ENCODE assay signal across 2 cellular contexts in the genomic region with DNA sequence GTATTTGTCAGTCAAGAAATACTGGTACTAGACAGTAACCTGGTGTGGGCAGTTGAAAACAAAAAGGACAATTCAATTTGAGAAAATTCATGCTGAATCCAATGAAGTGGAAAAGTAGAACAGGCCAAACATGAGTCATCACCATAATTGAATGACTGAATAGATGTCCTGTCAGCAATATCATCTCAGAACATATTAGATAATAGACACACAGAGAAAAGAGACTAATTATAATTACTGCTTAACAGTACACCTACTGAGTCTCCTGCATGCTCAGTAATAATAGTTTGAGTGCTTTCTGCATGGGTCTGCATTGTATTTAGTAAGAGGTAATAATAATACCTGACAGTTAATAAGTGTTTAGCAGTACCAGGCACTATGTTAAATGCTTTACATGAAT.
TF ChIP-seq lines count a peak whose summit lies in the region.

No MANE protein-coding gene starts in this region.

TF ChIP-seq in SK-N-SH, 30 proteins besides CTCF, POLR2A, EP300 and RAD21 (continues in another document):
- TF ChIP-seq MEF2A (IDR thresholded peaks at IDR 0.05; ENCODE audit: borderline replicate concordance, low read depth): no peak
- TF ChIP-seq NFIC (IDR thresholded peaks at IDR 0.05; ENCODE audit: borderline replicate concordance): peak; percentile 70
- peak; percentile 67 for TF ChIP-seq FOXM1 (IDR thresholded peaks at IDR 0.05; ENCODE audit: low read depth)
- TF ChIP-seq, protein P1, sequence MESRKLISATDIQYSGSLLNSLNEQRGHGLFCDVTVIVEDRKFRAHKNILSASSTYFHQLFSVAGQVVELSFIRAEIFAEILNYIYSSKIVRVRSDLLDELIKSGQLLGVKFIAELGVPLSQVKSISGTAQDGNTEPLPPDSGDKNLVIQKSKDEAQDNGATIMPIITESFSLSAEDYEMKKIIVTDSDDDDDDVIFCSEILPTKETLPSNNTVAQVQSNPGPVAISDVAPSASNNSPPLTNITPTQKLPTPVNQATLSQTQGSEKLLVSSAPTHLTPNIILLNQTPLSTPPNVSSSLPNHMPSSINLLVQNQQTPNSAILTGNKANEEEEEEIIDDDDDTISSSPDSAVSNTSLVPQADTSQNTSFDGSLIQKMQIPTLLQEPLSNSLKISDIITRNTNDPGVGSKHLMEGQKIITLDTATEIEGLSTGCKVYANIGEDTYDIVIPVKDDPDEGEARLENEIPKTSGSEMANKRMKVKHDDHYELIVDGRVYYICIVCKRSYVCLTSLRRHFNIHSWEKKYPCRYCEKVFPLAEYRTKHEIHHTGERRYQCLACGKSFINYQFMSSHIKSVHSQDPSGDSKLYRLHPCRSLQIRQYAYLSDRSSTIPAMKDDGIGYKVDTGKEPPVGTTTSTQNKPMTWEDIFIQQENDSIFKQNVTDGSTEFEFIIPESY (IDR thresholded peaks at IDR 0.05; ENCODE audit: borderline replicate concordance, low read depth): no peak
- TF ChIP-seq SMC3 (IDR thresholded peaks at IDR 0.05; ENCODE audit: low read depth, low read length): no peak
- TF ChIP-seq, protein P2, sequence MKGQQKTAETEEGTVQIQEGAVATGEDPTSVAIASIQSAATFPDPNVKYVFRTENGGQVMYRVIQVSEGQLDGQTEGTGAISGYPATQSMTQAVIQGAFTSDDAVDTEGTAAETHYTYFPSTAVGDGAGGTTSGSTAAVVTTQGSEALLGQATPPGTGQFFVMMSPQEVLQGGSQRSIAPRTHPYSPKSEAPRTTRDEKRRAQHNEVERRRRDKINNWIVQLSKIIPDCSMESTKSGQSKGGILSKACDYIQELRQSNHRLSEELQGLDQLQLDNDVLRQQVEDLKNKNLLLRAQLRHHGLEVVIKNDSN (IDR thresholded peaks at IDR 0.05; ENCODE audit: borderline replicate concordance, low read depth): no peak
- TF ChIP-seq, protein P3, sequence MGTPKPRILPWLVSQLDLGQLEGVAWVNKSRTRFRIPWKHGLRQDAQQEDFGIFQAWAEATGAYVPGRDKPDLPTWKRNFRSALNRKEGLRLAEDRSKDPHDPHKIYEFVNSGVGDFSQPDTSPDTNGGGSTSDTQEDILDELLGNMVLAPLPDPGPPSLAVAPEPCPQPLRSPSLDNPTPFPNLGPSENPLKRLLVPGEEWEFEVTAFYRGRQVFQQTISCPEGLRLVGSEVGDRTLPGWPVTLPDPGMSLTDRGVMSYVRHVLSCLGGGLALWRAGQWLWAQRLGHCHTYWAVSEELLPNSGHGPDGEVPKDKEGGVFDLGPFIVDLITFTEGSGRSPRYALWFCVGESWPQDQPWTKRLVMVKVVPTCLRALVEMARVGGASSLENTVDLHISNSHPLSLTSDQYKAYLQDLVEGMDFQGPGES (IDR thresholded peaks at IDR 0.05; ENCODE audit: low read depth, low read length): no peak
- TF ChIP-seq RFX5 (IDR thresholded peaks at IDR 0.05; ENCODE audit: low read length): no peak
- no peak for TF ChIP-seq RXRA (IDR thresholded peaks at IDR 0.05; ENCODE audit: borderline replicate concordance, low read depth)
- no peak for TF ChIP-seq EZH2phosphoT487 (IDR thresholded peaks at IDR 0.05; ENCODE audit: borderline replicate concordance, low read depth)
- TF ChIP-seq POLR2AphosphoS5 (IDR thresholded peaks at IDR 0.05; ENCODE audit: low read depth, low read length): peak; percentile 79
- TF ChIP-seq TCF12 (IDR thresholded peaks at IDR 0.05): peak; percentile 86
- TF ChIP-seq TAF1 (IDR thresholded peaks at IDR 0.05; ENCODE audit: borderline replicate concordance, low read depth, low read length): no peak
- TF ChIP-seq, protein P4, sequence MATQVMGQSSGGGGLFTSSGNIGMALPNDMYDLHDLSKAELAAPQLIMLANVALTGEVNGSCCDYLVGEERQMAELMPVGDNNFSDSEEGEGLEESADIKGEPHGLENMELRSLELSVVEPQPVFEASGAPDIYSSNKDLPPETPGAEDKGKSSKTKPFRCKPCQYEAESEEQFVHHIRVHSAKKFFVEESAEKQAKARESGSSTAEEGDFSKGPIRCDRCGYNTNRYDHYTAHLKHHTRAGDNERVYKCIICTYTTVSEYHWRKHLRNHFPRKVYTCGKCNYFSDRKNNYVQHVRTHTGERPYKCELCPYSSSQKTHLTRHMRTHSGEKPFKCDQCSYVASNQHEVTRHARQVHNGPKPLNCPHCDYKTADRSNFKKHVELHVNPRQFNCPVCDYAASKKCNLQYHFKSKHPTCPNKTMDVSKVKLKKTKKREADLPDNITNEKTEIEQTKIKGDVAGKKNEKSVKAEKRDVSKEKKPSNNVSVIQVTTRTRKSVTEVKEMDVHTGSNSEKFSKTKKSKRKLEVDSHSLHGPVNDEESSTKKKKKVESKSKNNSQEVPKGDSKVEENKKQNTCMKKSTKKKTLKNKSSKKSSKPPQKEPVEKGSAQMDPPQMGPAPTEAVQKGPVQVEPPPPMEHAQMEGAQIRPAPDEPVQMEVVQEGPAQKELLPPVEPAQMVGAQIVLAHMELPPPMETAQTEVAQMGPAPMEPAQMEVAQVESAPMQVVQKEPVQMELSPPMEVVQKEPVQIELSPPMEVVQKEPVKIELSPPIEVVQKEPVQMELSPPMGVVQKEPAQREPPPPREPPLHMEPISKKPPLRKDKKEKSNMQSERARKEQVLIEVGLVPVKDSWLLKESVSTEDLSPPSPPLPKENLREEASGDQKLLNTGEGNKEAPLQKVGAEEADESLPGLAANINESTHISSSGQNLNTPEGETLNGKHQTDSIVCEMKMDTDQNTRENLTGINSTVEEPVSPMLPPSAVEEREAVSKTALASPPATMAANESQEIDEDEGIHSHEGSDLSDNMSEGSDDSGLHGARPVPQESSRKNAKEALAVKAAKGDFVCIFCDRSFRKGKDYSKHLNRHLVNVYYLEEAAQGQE (IDR thresholded peaks at IDR 0.05; ENCODE audit: low read depth, low read length): no peak
- peak; percentile 82; the same call in 1 of the 2 replicates for TF ChIP-seq FOXJ3 (CRISPR knock-in tag; IDR thresholded peaks at IDR 0.05)
- peak; percentile 73 for TF ChIP-seq CHD2 (IDR thresholded peaks at IDR 0.05; ENCODE audit: low read length, partially characterized antibody)
- no peak for TF ChIP-seq NRF1 (IDR thresholded peaks at IDR 0.05; ENCODE audit: low read depth, low read length)
- TF ChIP-seq, protein P5, sequence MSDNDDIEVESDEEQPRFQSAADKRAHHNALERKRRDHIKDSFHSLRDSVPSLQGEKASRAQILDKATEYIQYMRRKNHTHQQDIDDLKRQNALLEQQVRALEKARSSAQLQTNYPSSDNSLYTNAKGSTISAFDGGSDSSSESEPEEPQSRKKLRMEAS (IDR thresholded peaks at IDR 0.05; ENCODE audit: low read depth): no peak
- peak; percentile 83 for TF ChIP-seq JUND (IDR thresholded peaks at IDR 0.05)
- TF ChIP-seq, protein P6, sequence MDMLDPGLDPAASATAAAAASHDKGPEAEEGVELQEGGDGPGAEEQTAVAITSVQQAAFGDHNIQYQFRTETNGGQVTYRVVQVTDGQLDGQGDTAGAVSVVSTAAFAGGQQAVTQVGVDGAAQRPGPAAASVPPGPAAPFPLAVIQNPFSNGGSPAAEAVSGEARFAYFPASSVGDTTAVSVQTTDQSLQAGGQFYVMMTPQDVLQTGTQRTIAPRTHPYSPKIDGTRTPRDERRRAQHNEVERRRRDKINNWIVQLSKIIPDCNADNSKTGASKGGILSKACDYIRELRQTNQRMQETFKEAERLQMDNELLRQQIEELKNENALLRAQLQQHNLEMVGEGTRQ (IDR thresholded peaks at IDR 0.05; ENCODE audit: borderline replicate concordance, low read depth, low read length): no peak
- 0 out of 2 replicates have a peak, but pooled peaks have one; percentile 31 for TF ChIP-seq MXI1 (IDR thresholded peaks at IDR 0.05; ENCODE audit: low read depth, low read length)
- no peak for TF ChIP-seq YY1 (IDR thresholded peaks at IDR 0.05; ENCODE audit: low read depth)
- peak; percentile 87 for TF ChIP-seq RCOR1 (IDR thresholded peaks at IDR 0.05; ENCODE audit: low read length)

TF ChIP-seq in GM23338, 12 proteins besides CTCF, POLR2A, EP300 and RAD21:
- TF ChIP-seq, protein P7, sequence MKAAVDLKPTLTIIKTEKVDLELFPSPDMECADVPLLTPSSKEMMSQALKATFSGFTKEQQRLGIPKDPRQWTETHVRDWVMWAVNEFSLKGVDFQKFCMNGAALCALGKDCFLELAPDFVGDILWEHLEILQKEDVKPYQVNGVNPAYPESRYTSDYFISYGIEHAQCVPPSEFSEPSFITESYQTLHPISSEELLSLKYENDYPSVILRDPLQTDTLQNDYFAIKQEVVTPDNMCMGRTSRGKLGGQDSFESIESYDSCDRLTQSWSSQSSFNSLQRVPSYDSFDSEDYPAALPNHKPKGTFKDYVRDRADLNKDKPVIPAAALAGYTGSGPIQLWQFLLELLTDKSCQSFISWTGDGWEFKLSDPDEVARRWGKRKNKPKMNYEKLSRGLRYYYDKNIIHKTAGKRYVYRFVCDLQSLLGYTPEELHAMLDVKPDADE (IDR thresholded peaks at IDR 0.05): no peak
TF ChIP-seq in GM23338: peak in this region for 0.
